Comparison of ENCODE assay signal across 8 cellular contexts in the genomic region with DNA sequence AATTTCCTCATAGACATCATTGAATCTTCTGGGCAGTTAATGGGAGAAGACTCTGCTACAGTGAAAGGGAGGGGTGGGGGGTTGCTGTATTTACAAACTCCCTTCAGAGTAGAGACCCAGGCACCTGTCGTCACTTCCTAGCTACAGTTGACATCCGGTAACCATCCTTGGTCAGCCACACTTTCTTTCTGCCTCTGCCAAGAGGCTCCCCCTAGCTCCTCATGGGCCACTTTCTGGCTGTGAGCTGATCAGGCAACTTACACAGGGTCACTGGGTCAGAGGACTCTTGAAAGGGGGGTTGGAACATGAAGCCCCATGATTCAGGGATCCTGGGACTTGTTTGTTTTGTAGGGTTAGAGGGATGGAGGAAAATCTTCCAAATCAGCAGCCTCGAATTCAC. TPM values are rescaled to one million over a fixed set of nuclear protein-coding genes. Genes with fewer than 3 reads are reported as not detected.
A peak's percentile ranks its signal among the peaks of the same experiment; 100 is the strongest.
DNase-seq lines count a peak whose midpoint lies in the region; ATAC-seq and TF ChIP-seq lines count a peak whose summit lies in the region.

No MANE protein-coding gene starts in this region.

- H2AFZ ChIP-seq in Karpas-422 (ENCODE audit: low read length) = peak overlapping the region; percentile 34; the same call in 1 of the 2 replicates

- no peaks in the 10 kb centered on the region for H4K20me1 ChIP-seq in Karpas-422 (ENCODE audit: insufficient read depth, low read depth, low read length)

- H3K27me3 ChIP-seq in Karpas-422 (ENCODE audit: low read length) (no peaks in the 10 kb centered on the region), left lung (no peaks in the 10 kb centered on the region), subcutaneous abdominal adipose tissue (ENCODE audit: control insufficient read depth in 5 of 5, insufficient read depth in 4 of 5, low read length in 5 of 5) (no peaks in the 10 kb centered on the region)

- H3K4me3 ChIP-seq in Karpas-422 (ENCODE audit: low read length) (peak overlapping the region; percentile 90), left lung (peak overlapping the region; percentile 93 to 97), subcutaneous abdominal adipose tissue (ENCODE audit: low read depth in 1 of 5, low read length in 5 of 5) (peak overlapping the region in 4 of 5 donors; percentile 69 to 98 (median 92))

- H3K36me3 ChIP-seq in Karpas-422 (ENCODE audit: insufficient read depth, low read length) (no peaks in the 10 kb centered on the region), left lung (peaks cover 0 to 11% of the 10 kb centered on the region in 2 donors), subcutaneous abdominal adipose tissue (ENCODE audit: control insufficient read depth in 5 of 5, insufficient read depth in 5 of 5, low read length in 5 of 5) (peaks cover 0 to 3% (median 0%) of the 10 kb centered on the region in 5 donors)

- peak; percentile 24 for DNase-seq in COR-L47 (lab: John Stamatoyannopoulos, UW)
- DNase-seq in Karpas-422 = peak; percentile 45
- DNase-seq in activated T-helper 1 cell treated with Interleukin-2 at 50 U/mL for 16 hours (ENCODE audit: low read depth) = peak; percentile 29
- DNase-seq in left lung = no peak
- DNase-seq in dedifferentiated amniotic fluid mesenchymal stem cell (ENCODE audit: extremely low spot score) = no peak

- H3K9me3 ChIP-seq in Karpas-422 (ENCODE audit: low read length) = no peaks in the 10 kb centered on the region
- no peaks in the 10 kb centered on the region for H3K9me3 ChIP-seq in left lung
- H3K9me3 ChIP-seq in subcutaneous abdominal adipose tissue (ENCODE audit: control insufficient read depth in 5 of 5, low read length in 5 of 5) = no peaks in the 10 kb centered on the region

- ATAC-seq in left lung = no peak
- no peak for ATAC-seq in HG02840 (IDR thresholded peaks at IDR 0.05; ENCODE audit: low FRiP score, unreplicated experiment)
- no peak for ATAC-seq in HG03469 (IDR thresholded peaks at IDR 0.05; ENCODE audit: unreplicated experiment)

- peaks cover 24% of the 10 kb centered on the region for H3K79me2 ChIP-seq in Karpas-422 (ENCODE audit: low read length)

- no peaks in the 10 kb centered on the region for H3K9me2 ChIP-seq in Karpas-422 (replicated peaks; ENCODE audit: insufficient read depth, low read length)

- H3K27ac ChIP-seq in Karpas-422 (ENCODE audit: low read length) (peak overlapping the region; percentile 52), left lung (peak overlapping the region; percentile 75 to 83), subcutaneous abdominal adipose tissue (ENCODE audit: low read depth, low read length) (peak overlapping the region; percentile 66)

- TF ChIP-seq CTCF in left lung (IDR thresholded peaks at IDR 0.05) = no peak

- H3K9ac ChIP-seq in Karpas-422 (ENCODE audit: low read length) = peak overlapping the region; percentile 80
- H3K9ac ChIP-seq in subcutaneous abdominal adipose tissue (ENCODE audit: low read length in 5 of 5) = peak overlapping the region in 3 of 5 donors; percentile 35 to 89 (median 87)

- peaks cover 21% of the 10 kb centered on the region for H3K4me1 ChIP-seq in Karpas-422 (ENCODE audit: low read length)
- peaks cover 13 to 90% of the 10 kb centered on the region in 2 donors for H3K4me1 ChIP-seq in left lung
- H3K4me1 ChIP-seq in subcutaneous abdominal adipose tissue (ENCODE audit: control insufficient read depth in 5 of 5, insufficient read depth in 5 of 5, low read length in 5 of 5) = peaks cover 2 to 58% (median 34%) of the 10 kb centered on the region in 5 donors

- peak overlapping the region; percentile 77 for H3K4me2 ChIP-seq in Karpas-422 (ENCODE audit: low read depth, low read length, poor library complexity, severe bottlenecking)

- intact Hi-C loops in left lung (cut with DNase I) = no loop called here

RNA-seq across cellular contexts. Expression of gene TECPR1, which starts 1.2 kb away (rescaled TPM):
- 28.4 and 30.7 TPM in 2 replicates for total RNA-seq in Karpas-422 (2014; rRNA removed; shearing (Covaris generic); ENCODE audit: low replicate concordance)
- total RNA-seq in left lung = 10 to 100 TPM; 40.0 to 67.4 TPM

RNA-seq across cellular contexts. Expression of gene BRI3, which starts 30.7 kb away (rescaled TPM):
- 26.6 and 34.7 TPM in 2 replicates for total RNA-seq in Karpas-422 (2014; rRNA removed; shearing (Covaris generic); ENCODE audit: low replicate concordance)
- 100 to 1,000 TPM; 448 to 505 TPM for total RNA-seq in left lung

RNA-seq across cellular contexts. Expression of gene BHLHA15, which starts 39.5 kb away (rescaled TPM):
- total RNA-seq in Karpas-422 (2014; rRNA removed; shearing (Covaris generic); ENCODE audit: low replicate concordance) = not detected in 2 replicates
- total RNA-seq in left lung = 1 to 10 TPM in 1 of 2 donors, under 1 TPM in 1; 0.87 to 2.4 TPM

Comparison
In these comparisons a context has a peak if more than half of its experiments do, and no peak if none do; other contexts are left out.
1. DNase-seq: peak in COR-L47 (single experiment), Karpas-422 (single experiment) and activated T-helper 1 cell treated with Interleukin-2 at 50 U/mL for 16 hours (single experiment); none in left lung (0 of 2) and dedifferentiated amniotic fluid mesenchymal stem cell (single experiment).
2. RNA of gene BRI3, which starts 30.7 kb away (total RNA-seq): 448 to 505 TPM in left lung; 26.6 to 34.7 TPM in Karpas-422; every median in the first group is over 10 times any median in the second.
3. Peak in every context shown above with its lines, with median percentiles within 50 percentile points of each other: H3K27ac ChIP-seq and H3K4me3 ChIP-seq.